8 cellular contexts compared by ENCODE assay signal in the genomic region with DNA sequence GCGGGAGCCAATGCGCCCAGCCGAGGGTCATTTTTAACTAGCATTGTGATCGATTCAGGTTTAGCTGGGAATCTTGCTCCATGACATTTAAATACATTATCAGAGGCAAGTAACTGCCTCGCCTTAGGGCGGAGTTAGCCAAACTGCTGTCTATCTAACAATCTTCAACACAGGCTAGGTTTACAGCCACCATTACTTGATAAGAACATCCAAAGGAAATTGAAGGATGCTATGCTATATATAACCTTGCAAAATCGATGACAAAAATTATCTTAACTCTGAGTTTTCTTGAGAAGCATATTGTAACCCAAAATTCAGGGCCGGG. TPM values are rescaled to one million over a fixed set of nuclear protein-coding genes. Genes with fewer than 3 reads are reported as not detected.
DNase-seq lines count a peak whose midpoint lies in the region; ATAC-seq and TF ChIP-seq lines count a peak whose summit lies in the region.

No MANE protein-coding gene starts in this region.

- no peak overlapping the region for H3K9ac ChIP-seq in iPS-15b (ENCODE audit: low read depth, low read length)

- H3K4me3 Mint-ChIP-seq in activated B cell treated with CpG ODN at 0.5 μM for 24 hours, result peak overlapping the region; percentile 99
- H3K4me3 Mint-ChIP-seq in stimulated activated naive CD8-positive, alpha-beta T cell treated with anti-CD3 and anti-CD28 coated beads, Interleukin-15, amount 100 ng/mL, for 72 hours, result peak overlapping the region; percentile 98 to 99

- H3K4me1 Mint-ChIP-seq in activated B cell treated with CpG ODN at 0.5 μM for 24 hours, result peaks cover 51% of the 10 kb centered on the region
- peaks cover 48% of the 10 kb centered on the region for H3K4me1 Mint-ChIP-seq in stimulated activated naive CD8-positive, alpha-beta T cell treated with anti-CD3 and anti-CD28 coated beads, Interleukin-15, amount 100 ng/mL, for 72 hours

- H3K27ac Mint-ChIP-seq in activated B cell treated with CpG ODN at 0.5 μM for 24 hours, result peak overlapping the region; percentile 91
- H3K27ac Mint-ChIP-seq in stimulated activated naive CD8-positive, alpha-beta T cell treated with anti-CD3 and anti-CD28 coated beads, Interleukin-15, amount 100 ng/mL, for 72 hours, result peak overlapping the region; percentile 95 to 99

- DNase-seq in NCI-H82 (lab: John Stamatoyannopoulos, UW), result peak; percentile 46
- DNase-seq in NCI-H82 treated with DMSO at 0.1 percent for 48 hours (lab: John Stamatoyannopoulos, UW; ENCODE audit: unreplicated experiment), result no peak
- DNase-seq in activated B cell treated with CpG ODN at 0.5 μM for 24 hours, result no peak
- DNase-seq in stimulated activated naive CD8-positive, alpha-beta T cell treated with anti-CD3 and anti-CD28 coated beads, Interleukin-15, amount 100 ng/mL, for 72 hours, result no peak
- DNase-seq in stimulated activated naive CD4-positive, alpha-beta T cell (lab: John Stamatoyannopoulos, UW), result no peak
- no peak for DNase-seq in NCI-H510A (lab: John Stamatoyannopoulos, UW)

- intact Hi-C loops in activated B cell treated with CpG ODN at 0.5 μM for 24 hours (cut with micrococcal nuclease), result loop anchor here (5.0 kb wide), 2 partner anchors 352 to 638 kb away; partner anchors contain the start of genes ACAP2 and UBXN7

- CTCF ChIA-PET in activated B cell treated with CpG ODN at 0.5 μM for 24 hours (lab: Charles Lee), result interaction anchor here (0.7 to 2.2 kb wide), 2 partner anchors 15 to 112 kb away, joined by 3 to 5 read pairs; no protein-coding TSS in a partner anchor

- POLR2A ChIA-PET in activated B cell treated with CpG ODN at 0.5 μM for 24 hours (lab: Charles Lee), result interaction anchor here (1.3 to 5.6 kb wide), 6 partner anchors 9 to 112 kb away, joined by 3 to 49 read pairs (median 14); no protein-coding TSS in a partner anchor

- H3K27me3 ChIP-seq in iPS-15b (ENCODE audit: control insufficient read depth, insufficient read depth, low read length), result no peaks in the 10 kb centered on the region

- peaks cover 7% of the 10 kb centered on the region for H3K36me3 ChIP-seq in iPS-15b (ENCODE audit: control insufficient read depth, insufficient read depth, low read length)

- no peaks in the 10 kb centered on the region for H3K9me3 Mint-ChIP-seq in activated B cell treated with CpG ODN at 0.5 μM for 24 hours
- H3K9me3 Mint-ChIP-seq in stimulated activated naive CD8-positive, alpha-beta T cell treated with anti-CD3 and anti-CD28 coated beads, Interleukin-15, amount 100 ng/mL, for 72 hours, result no peaks in the 10 kb centered on the region

- TF ChIP-seq CTCF in activated B cell treated with CpG ODN at 0.5 μM for 24 hours (IDR thresholded peaks at IDR 0.05), result no peak

- H3K4me1 ChIP-seq in iPS-15b (ENCODE audit: control insufficient read depth, insufficient read depth, low read length), result peaks cover 4% of the 10 kb centered on the region

- no peak for ATAC-seq in activated B cell treated with CpG ODN at 0.5 μM for 24 hours (ENCODE audit: low read depth)
- ATAC-seq in stimulated activated naive CD8-positive, alpha-beta T cell treated with anti-CD3 and anti-CD28 coated beads, Interleukin-15, amount 100 ng/mL, for 72 hours, result no peak
- ATAC-seq in GM21737 (IDR thresholded peaks at IDR 0.05; ENCODE audit: unreplicated experiment), result no peak

- H3K36me3 Mint-ChIP-seq in activated B cell treated with CpG ODN at 0.5 μM for 24 hours (ENCODE audit: low read depth), result peaks cover 26% of the 10 kb centered on the region

- peak overlapping the region; percentile 61 for H3K4me3 ChIP-seq in iPS-15b (ENCODE audit: low read depth, low read length)

- H3K27me3 Mint-ChIP-seq in activated B cell treated with CpG ODN at 0.5 μM for 24 hours, result no peaks in the 10 kb centered on the region
- H3K27me3 Mint-ChIP-seq in stimulated activated naive CD8-positive, alpha-beta T cell treated with anti-CD3 and anti-CD28 coated beads, Interleukin-15, amount 100 ng/mL, for 72 hours, result no peaks in the 10 kb centered on the region

- no peaks in the 10 kb centered on the region for H3K9me3 ChIP-seq in iPS-15b (ENCODE audit: control insufficient read depth, insufficient read depth, low read length)

RNA-seq across cellular contexts. Expression of gene TFRC, which starts 1.4 kb away (rescaled TPM):
- 238 and 290 TPM in 2 replicates for total RNA-seq in activated B cell treated with CpG ODN at 0.5 μM for 24 hours
